Comparison of ENCODE assay signal across 23 cellular contexts in genomic region chr17:39090832-39091622, GRCh38.
DNase-seq lines count a peak whose midpoint lies in the region; ATAC-seq and TF ChIP-seq lines count a peak whose summit lies in the region.
"Had no signal": no experiment of that assay in that cellular context is flagged by ENCODE, and none has a peak within 500 bp of the region (broad histone marks: within the 10 kb centered on the region; RNA-seq: fewer than 3 reads in every experiment).

No MANE protein-coding gene starts in this region.

- H3K4me1 ChIP-seq in effector memory CD4-positive, alpha-beta T cell (ENCODE audit: control insufficient read depth, insufficient read depth, low read length, poor library complexity, severe bottlenecking): peaks cover 51% of the 10 kb centered on the region
- no peaks in the 10 kb centered on the region for H3K4me1 ChIP-seq in aorta (ENCODE audit: control insufficient read depth in 1 of 2, insufficient read depth in 2 of 2, low read length in 2 of 2)
- no peaks in the 10 kb centered on the region for H3K4me1 ChIP-seq in neural progenitor cell

- intact Hi-C loops in activated naive CD4-positive, alpha-beta T cell treated with anti-CD3 and anti-CD28 coated beads for 36 hours (cut with micrococcal nuclease): loop anchor here (5.0 to 10.0 kb wide), 2 partner anchors 56 to 219 kb away; partner anchors contain the start of gene LASP1
- intact Hi-C loops in aorta (cut with DNase I): no loop called here

- WGBS in aorta, 2 donors: 89 to 90% methylated on average over 17 of the region's 17 CpGs

- peaks cover 4% of the 10 kb centered on the region for H3F3A ChIP-seq in neural progenitor cell (ENCODE audit: low read depth)

- H4K20me1 ChIP-seq in neural progenitor cell (ENCODE audit: low read depth): no peaks in the 10 kb centered on the region

- H3K27ac Mint-ChIP-seq in activated naive CD4-positive, alpha-beta T cell treated with anti-CD3 and anti-CD28 coated beads, Interleukin-2, amount 10 ng/mL, durations not matched to agents 7 days and 5 days: peak overlapping the region; percentile 99
- H3K27ac Mint-ChIP-seq in activated naive CD4-positive, alpha-beta T cell treated with anti-CD3 and anti-CD28 coated beads for 36 hours: no peak overlapping the region
- H3K27ac Mint-ChIP-seq in stimulated activated effector memory CD8-positive, alpha-beta T cell treated with anti-CD3 and anti-CD28 coated beads, Interleukin-12 subunit alpha, Interleukin-12 subunit beta, amount 100 ng/mL, for 72 hours: peak overlapping the region; percentile 86
- H3K27ac Mint-ChIP-seq in neural progenitor cell: no peak overlapping the region
- H3K27ac Mint-ChIP-seq: type B pancreatic cell had no signal

- H3K4me3 Mint-ChIP-seq in activated naive CD4-positive, alpha-beta T cell treated with anti-CD3 and anti-CD28 coated beads, Interleukin-2, amount 10 ng/mL, durations not matched to agents 7 days and 5 days: no peak overlapping the region
- H3K4me3 Mint-ChIP-seq in activated naive CD4-positive, alpha-beta T cell treated with anti-CD3 and anti-CD28 coated beads for 36 hours: no peak overlapping the region
- H3K4me3 Mint-ChIP-seq in stimulated activated effector memory CD8-positive, alpha-beta T cell treated with anti-CD3 and anti-CD28 coated beads, Interleukin-12 subunit alpha, Interleukin-12 subunit beta, amount 100 ng/mL, for 72 hours: no peak overlapping the region
- H3K4me3 Mint-ChIP-seq in neural progenitor cell: no peak overlapping the region
- H3K4me3 Mint-ChIP-seq: brain, neural crest cell, type B pancreatic cell had no signal

- no peaks in the 10 kb centered on the region for H3K27me3 ChIP-seq in effector memory CD4-positive, alpha-beta T cell (replicated peaks; ENCODE audit: control insufficient read depth, insufficient read depth, low read length, poor library complexity, severe bottlenecking)
- no peaks in the 10 kb centered on the region for H3K27me3 ChIP-seq in aorta (ENCODE audit: control insufficient read depth in 1 of 2, insufficient read depth in 2 of 2, low read length in 1 of 2)
- no peaks in the 10 kb centered on the region for H3K27me3 ChIP-seq in neural progenitor cell

- CTCF ChIA-PET in activated naive CD4-positive, alpha-beta T cell treated with anti-CD3 and anti-CD28 coated beads, Interleukin-2, amount 10 ng/mL, durations not matched to agents 7 days and 5 days (lab: Charles Lee): interaction anchor here (0.7 to 2.5 kb wide), 2 partner anchors 62 to 293 kb away, joined by 4 to 19 read pairs; no protein-coding TSS in a partner anchor
- CTCF ChIA-PET in activated naive CD4-positive, alpha-beta T cell treated with anti-CD3 and anti-CD28 coated beads for 36 hours (lab: Charles Lee): interaction anchor here (0.6 to 1.3 kb wide), 3 partner anchors 8 to 108 kb away, joined by 4 to 7 read pairs (median 5); no protein-coding TSS in a partner anchor

- no peaks in the 10 kb centered on the region for H3K36me3 ChIP-seq in KOPT-K1 (ENCODE audit: insufficient read depth, low read length)
- no peaks in the 10 kb centered on the region for H3K36me3 ChIP-seq in effector memory CD4-positive, alpha-beta T cell (ENCODE audit: control insufficient read depth, insufficient read depth, low read length)
- H3K36me3 ChIP-seq in aorta (ENCODE audit: control insufficient read depth in 1 of 2, insufficient read depth in 2 of 2, low read length in 1 of 2): no peaks in the 10 kb centered on the region
- no peaks in the 10 kb centered on the region for H3K36me3 ChIP-seq in neural progenitor cell

- peaks cover 3% of the 10 kb centered on the region for H3K36me3 Mint-ChIP-seq in activated naive CD4-positive, alpha-beta T cell treated with anti-CD3 and anti-CD28 coated beads, Interleukin-2, amount 10 ng/mL, durations not matched to agents 7 days and 5 days
- H3K36me3 Mint-ChIP-seq in activated naive CD4-positive, alpha-beta T cell treated with anti-CD3 and anti-CD28 coated beads for 36 hours (ENCODE audit: low read depth): no peaks in the 10 kb centered on the region
- H3K36me3 Mint-ChIP-seq in stimulated activated effector memory CD8-positive, alpha-beta T cell treated with anti-CD3 and anti-CD28 coated beads, Interleukin-12 subunit alpha, Interleukin-12 subunit beta, amount 100 ng/mL, for 72 hours: peaks cover 8% of the 10 kb centered on the region
- no peaks in the 10 kb centered on the region for H3K36me3 Mint-ChIP-seq in neural progenitor cell
- H3K36me3 Mint-ChIP-seq: brain, type B pancreatic cell had no signal

- ATAC-seq in stimulated activated effector memory CD8-positive, alpha-beta T cell treated with anti-CD3 and anti-CD28 coated beads, Interleukin-12 subunit alpha, Interleukin-12 subunit beta, amount 100 ng/mL, for 72 hours: no peak
- no peak for ATAC-seq in HG03469 (IDR thresholded peaks at IDR 0.05; ENCODE audit: unreplicated experiment)
- ATAC-seq in aorta (ENCODE audit: low FRiP score): no peak

- no peaks in the 10 kb centered on the region for H3K79me2 ChIP-seq in neural progenitor cell (ENCODE audit: low read depth)

- TF ChIP-seq CTCF in neural progenitor cell (IDR thresholded peaks at IDR 0.05): no peak

- H3K4me2 ChIP-seq in neural progenitor cell: no peak overlapping the region

- H3K4me1 Mint-ChIP-seq in activated naive CD4-positive, alpha-beta T cell treated with anti-CD3 and anti-CD28 coated beads, Interleukin-2, amount 10 ng/mL, durations not matched to agents 7 days and 5 days: peaks cover 61% of the 10 kb centered on the region
- peaks cover 57% of the 10 kb centered on the region for H3K4me1 Mint-ChIP-seq in activated naive CD4-positive, alpha-beta T cell treated with anti-CD3 and anti-CD28 coated beads for 36 hours (ENCODE audit: low read depth)
- H3K4me1 Mint-ChIP-seq in stimulated activated effector memory CD8-positive, alpha-beta T cell treated with anti-CD3 and anti-CD28 coated beads, Interleukin-12 subunit alpha, Interleukin-12 subunit beta, amount 100 ng/mL, for 72 hours: peaks cover 50% of the 10 kb centered on the region
- H3K4me1 Mint-ChIP-seq in neural progenitor cell: peaks cover 15% of the 10 kb centered on the region
- H3K4me1 Mint-ChIP-seq: neural crest cell had no signal

- no peak overlapping the region for H3K9ac ChIP-seq in neural progenitor cell

- no peak for DNase-seq in activated naive CD4-positive, alpha-beta T cell treated with anti-CD3 and anti-CD28 coated beads, Interleukin-2, amount 10 ng/mL, durations not matched to agents 7 days and 5 days
- DNase-seq in activated naive CD4-positive, alpha-beta T cell treated with anti-CD3 and anti-CD28 coated beads for 36 hours: no peak
- no peak for DNase-seq in effector memory CD4-positive, alpha-beta T cell
- DNase-seq in stimulated activated effector memory CD8-positive, alpha-beta T cell treated with anti-CD3 and anti-CD28 coated beads, Interleukin-12 subunit alpha, Interleukin-12 subunit beta, amount 100 ng/mL, for 72 hours (ENCODE audit: low spot score in 2 of 2): no peak
- DNase-seq in aorta (no peak), neural progenitor cell (ENCODE audit: low spot score) (no peak)
- DNase-seq: activated gamma-delta T cell; foreskin fibroblast; H7; hippocampal formation; kidney; mesendoderm; MV-4-11; NCI-H1930; NCI-H446 treated with DMSO at 0.1 percent for 48 hours; RPMI8226; stimulated activated naive CD4-positive, alpha-beta T cell had no signal

- no peak overlapping the region for H2AFZ ChIP-seq in neural progenitor cell (replicated peaks)

- H3K27ac ChIP-seq in KOPT-K1 (ENCODE audit: low read depth, low read length, poor library complexity, severe bottlenecking): peak overlapping the region; percentile 24
- peak overlapping the region; percentile 29 for H3K27ac ChIP-seq in effector memory CD4-positive, alpha-beta T cell (ENCODE audit: insufficient read depth, low read length, poor library complexity, severe bottlenecking)
- H3K27ac ChIP-seq in aorta (ENCODE audit: low read depth in 1 of 2, low read length in 2 of 2): no peak overlapping the region
- no peak overlapping the region for H3K27ac ChIP-seq in neural progenitor cell

- H3K27me3 Mint-ChIP-seq in activated naive CD4-positive, alpha-beta T cell treated with anti-CD3 and anti-CD28 coated beads, Interleukin-2, amount 10 ng/mL, durations not matched to agents 7 days and 5 days: peaks cover 7% of the 10 kb centered on the region
- H3K27me3 Mint-ChIP-seq in activated naive CD4-positive, alpha-beta T cell treated with anti-CD3 and anti-CD28 coated beads for 36 hours (ENCODE audit: low read depth): no peaks in the 10 kb centered on the region
- H3K27me3 Mint-ChIP-seq in neural progenitor cell (ENCODE audit: insufficient read depth, low read depth): peaks cover 7% of the 10 kb centered on the region
- H3K27me3 Mint-ChIP-seq: brain, type B pancreatic cell had no signal

- H3K9me3 Mint-ChIP-seq in activated naive CD4-positive, alpha-beta T cell treated with anti-CD3 and anti-CD28 coated beads, Interleukin-2, amount 10 ng/mL, durations not matched to agents 7 days and 5 days: no peaks in the 10 kb centered on the region
- no peaks in the 10 kb centered on the region for H3K9me3 Mint-ChIP-seq in activated naive CD4-positive, alpha-beta T cell treated with anti-CD3 and anti-CD28 coated beads for 36 hours
- no peaks in the 10 kb centered on the region for H3K9me3 Mint-ChIP-seq in stimulated activated effector memory CD8-positive, alpha-beta T cell treated with anti-CD3 and anti-CD28 coated beads, Interleukin-12 subunit alpha, Interleukin-12 subunit beta, amount 100 ng/mL, for 72 hours
- H3K9me3 Mint-ChIP-seq in neural progenitor cell: no peaks in the 10 kb centered on the region
- H3K9me3 Mint-ChIP-seq: brain, neural crest cell, type B pancreatic cell had no signal

- H3K4me3 ChIP-seq in effector memory CD4-positive, alpha-beta T cell (ENCODE audit: insufficient read depth, low read depth, low read length, poor library complexity, severe bottlenecking): no peak overlapping the region
- H3K4me3 ChIP-seq in aorta (ENCODE audit: low read length in 2 of 2): no peak overlapping the region
- H3K4me3 ChIP-seq in neural progenitor cell: no peak overlapping the region
- H3K4me3 ChIP-seq: coronary artery had no signal

- no peaks in the 10 kb centered on the region for H3K9me3 ChIP-seq in KOPT-K1 (ENCODE audit: insufficient read depth, low read length, poor library complexity, severe bottlenecking)
- H3K9me3 ChIP-seq in effector memory CD4-positive, alpha-beta T cell (ENCODE audit: control insufficient read depth, low read length): no peaks in the 10 kb centered on the region
- H3K9me3 ChIP-seq in aorta (ENCODE audit: control insufficient read depth, low read length): no peaks in the 10 kb centered on the region
- no peaks in the 10 kb centered on the region for H3K9me3 ChIP-seq in neural progenitor cell (ENCODE audit: low read depth)

Comparison
In these comparisons a context has a peak if more than half of its experiments do, and no peak if none do; other contexts are left out.
1. H3K27ac Mint-ChIP-seq: peak in activated naive CD4-positive, alpha-beta T cell treated with anti-CD3 and anti-CD28 coated beads, Interleukin-2, amount 10 ng/mL, durations not matched to agents 7 days and 5 days (single experiment) and stimulated activated effector memory CD8-positive, alpha-beta T cell treated with anti-CD3 and anti-CD28 coated beads, Interleukin-12 subunit alpha, Interleukin-12 subunit beta, amount 100 ng/mL, for 72 hours (single experiment); none in activated naive CD4-positive, alpha-beta T cell treated with anti-CD3 and anti-CD28 coated beads for 36 hours (single experiment) and neural progenitor cell (single experiment).
2. H3K27ac ChIP-seq: peak in KOPT-K1 (single experiment) and effector memory CD4-positive, alpha-beta T cell (single experiment); none in aorta (0 of 2) and neural progenitor cell (single experiment).